In the genomic region with DNA sequence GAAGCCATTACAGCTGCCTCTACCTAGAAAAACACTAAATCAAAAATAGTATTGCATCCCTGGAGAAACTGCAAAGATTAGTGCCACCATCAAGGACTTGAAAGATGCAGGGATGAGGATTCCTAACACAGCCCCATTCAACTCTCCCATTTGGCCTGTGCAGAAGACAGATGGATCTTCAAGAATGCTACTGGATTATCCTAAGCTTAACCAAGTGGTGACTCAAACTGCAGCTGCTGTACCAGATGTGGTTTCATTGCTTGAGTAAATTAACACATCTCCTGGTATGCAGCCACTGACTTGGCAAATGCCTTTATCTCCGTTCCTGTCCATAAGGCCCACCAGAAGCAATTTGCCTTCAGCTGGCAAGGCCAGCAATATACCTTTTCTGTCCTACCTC, we compare ENCODE assay signal across 29 cellular contexts.
A peak's percentile ranks its signal among the peaks of the same experiment; 100 is the strongest.
DNase-seq lines count a peak whose midpoint lies in the region; ATAC-seq, FAIRE-seq and TF ChIP-seq lines count a peak whose summit lies in the region.
"Had no signal": no experiment of that assay in that cellular context is flagged by ENCODE, and none has a peak within 500 bp of the region (broad histone marks: within the 10 kb centered on the region; RNA-seq: fewer than 3 reads in every experiment).

No MANE protein-coding gene starts in this region.

- H3K4me1 ChIP-seq in astrocyte (ENCODE audit: insufficient read depth, low read length) = no peaks in the 10 kb centered on the region
- H3K4me1 ChIP-seq: foreskin keratinocyte, lower lobe of right lung, Peyer's patch, upper lobe of left lung had no signal

- no peaks in the 10 kb centered on the region for H3K27me3 Mint-ChIP-seq in astrocyte (ENCODE audit: low read depth, unreplicated experiment)
- H3K27me3 Mint-ChIP-seq: activated naive CD8-positive, alpha-beta T cell treated with anti-CD3 and anti-CD28 coated beads for 36 hours; brain had no signal

- peaks cover 12% of the 10 kb centered on the region for H3K9me3 ChIP-seq in astrocyte (ENCODE audit: insufficient read depth, low read depth, low read length)
- H3K9me3 ChIP-seq: neutrophil had no signal

- intact Hi-C loops in posterior cingulate gyrus (cut with DNase I) = no loop called here

- H3K36me3 ChIP-seq in astrocyte (ENCODE audit: insufficient read depth, low read length) = peaks cover 2% of the 10 kb centered on the region
- H3K36me3 ChIP-seq: lower lobe of right lung, neutrophil had no signal

- H2AFZ ChIP-seq in astrocyte (ENCODE audit: low read depth, low read length) = no peak overlapping the region
- H2AFZ ChIP-seq: GM23338 had no signal

- no peaks in the 10 kb centered on the region for H3K27me3 ChIP-seq in astrocyte (ENCODE audit: insufficient read depth, low read length)
- H3K27me3 ChIP-seq: foreskin keratinocyte, neutrophil, Peyer's patch, upper lobe of left lung had no signal

- H3K36me3 Mint-ChIP-seq in astrocyte (ENCODE audit: low read depth, unreplicated experiment) = peaks cover 12% of the 10 kb centered on the region

- no peak overlapping the region for H3K4me2 ChIP-seq in astrocyte (ENCODE audit: low read length)
- H3K4me2 ChIP-seq: GM23338 had no signal

- peaks cover 4% of the 10 kb centered on the region for H3K4me1 Mint-ChIP-seq in astrocyte (ENCODE audit: low read depth, unreplicated experiment)
- H3K4me1 Mint-ChIP-seq: activated naive CD8-positive, alpha-beta T cell treated with anti-CD3 and anti-CD28 coated beads for 36 hours; brain; GM23338 had no signal

- no peak for ATAC-seq in stimulated activated naive CD8-positive, alpha-beta T cell treated with anti-CD3 and anti-CD28 coated beads, Interleukin-15, Interleukin-2, amounts not matched to agents 100 U/mL and 50 U/mL, for 24 hours
- ATAC-seq: foreskin keratinocyte, GM23338, lower lobe of right lung had no signal

- H3K4me3 ChIP-seq in AG04449 (ENCODE audit: low read depth, low read length) (no peak overlapping the region), astrocyte (ENCODE audit: insufficient read depth, low read depth, low read length) (no peak overlapping the region)
- H3K4me3 ChIP-seq: GM23338, lower lobe of right lung, Peyer's patch, SK-N-MC, upper lobe of left lung had no signal

- H4K20me1 ChIP-seq in astrocyte (ENCODE audit: insufficient read depth, low read length) = no peaks in the 10 kb centered on the region

- H3K79me2 ChIP-seq in astrocyte (ENCODE audit: insufficient read depth, low read length) = no peaks in the 10 kb centered on the region

- DNase-seq in AG04449 (ENCODE audit: low read depth, low spot score) = peak; percentile 7
- peak; percentile 20 for DNase-seq in HS-27A (ENCODE audit: low read depth)
- DNase-seq in astrocyte (ENCODE audit: low read depth) = peak; percentile 39
- DNase-seq in glomerular visceral epithelial cell (ENCODE audit: extremely low spot score) = peak; percentile 59
- DNase-seq in NCI-H1417 treated with DMSO at 0.1 percent for 48 hours (lab: John Stamatoyannopoulos, UW) = no peak
- DNase-seq in posterior cingulate gyrus = no peak
- no peak for DNase-seq in SKM-1 treated with dmso at 0.1 percent for 144 hours (lab: John Stamatoyannopoulos, UW; ENCODE audit: unreplicated experiment)
- DNase-seq in stimulated activated naive CD8-positive, alpha-beta T cell treated with anti-CD3 and anti-CD28 coated beads, Interleukin-15, Interleukin-2, amounts not matched to agents 100 U/mL and 50 U/mL, for 24 hours = no peak
- DNase-seq: activated naive CD8-positive, alpha-beta T cell treated with anti-CD3 and anti-CD28 coated beads for 36 hours; cortex of kidney; hippocampal formation; KBM-7; lower lobe of right lung; NCI-H187 treated with DMSO at 0.1 percent for 48 hours; Peyer's patch; T1000; upper lobe of left lung had no signal

- no peak overlapping the region for H3K27ac Mint-ChIP-seq in astrocyte (ENCODE audit: unreplicated experiment)
- H3K27ac Mint-ChIP-seq: activated naive CD8-positive, alpha-beta T cell treated with anti-CD3 and anti-CD28 coated beads for 36 hours; activated T-helper 1 cell treated with anti-CD3 and anti-CD28 coated beads, Interleukin-12 subunit alpha, Interleukin-12 subunit beta, Interleukin-2, Interleukin-4 antibody, amounts not matched to agents 30 ng/mL and 10 ng/mL and 1 ng/mL, durations not matched to agents 14 hours and 24 hours and 36 hours; brain; GM23338 had no signal

- FAIRE-seq in astrocyte (lab: Jason Lieb, UNC) = no peak
- FAIRE-seq: A204.1, D721Med, G401.6, GM19239, keratinocyte had no signal

- H3K9ac ChIP-seq in astrocyte (ENCODE audit: low read length) = no peak overlapping the region

- peaks cover 8% of the 10 kb centered on the region for H3K9me3 Mint-ChIP-seq in astrocyte (ENCODE audit: unreplicated experiment)

- POLR2A ChIA-PET in AG04449 (lab: Yijun Ruan, JAX) = no interaction called here

- TF ChIP-seq CTCF in AG04449 (IDR thresholded peaks at IDR 0.05; ENCODE audit: insufficient read depth, low read length, missing control alignments) = no peak
- TF ChIP-seq CTCF in astrocyte (IDR thresholded peaks at IDR 0.05; ENCODE audit: insufficient read depth, low read depth, low read length) = no peak

- no peak overlapping the region for H3K27ac ChIP-seq in astrocyte (ENCODE audit: low read depth, low read length)
- H3K27ac ChIP-seq: C4-2B, foreskin keratinocyte, lower lobe of right lung, neutrophil, Peyer's patch, SK-N-MC, upper lobe of left lung had no signal

- H3K4me3 Mint-ChIP-seq in astrocyte (ENCODE audit: unreplicated experiment) = no peak overlapping the region
- H3K4me3 Mint-ChIP-seq: activated naive CD8-positive, alpha-beta T cell treated with anti-CD3 and anti-CD28 coated beads for 36 hours; activated T-helper 1 cell treated with anti-CD3 and anti-CD28 coated beads, Interleukin-12 subunit alpha, Interleukin-12 subunit beta, Interleukin-2, Interleukin-4 antibody, amounts not matched to agents 30 ng/mL and 10 ng/mL and 1 ng/mL, durations not matched to agents 14 hours and 24 hours and 36 hours; brain; GM23338 had no signal

- CTCF ChIA-PET in AG04449 (lab: Yijun Ruan, JAX) = interaction anchor here (1.2 to 1.6 kb wide), 2 partner anchors 162 to 184 kb away, joined by 3 to 4 read pairs; no protein-coding TSS in a partner anchor

Comparison
In these comparisons a context has a peak if more than half of its experiments do, and no peak if none do; other contexts are left out.
1. DNase-seq: peak in AG04449 (single experiment), HS-27A (single experiment), astrocyte (single experiment) and glomerular visceral epithelial cell (single experiment); none in NCI-H1417 treated with DMSO at 0.1 percent for 48 hours (single experiment), posterior cingulate gyrus (0 of 10), SKM-1 treated with dmso at 0.1 percent for 144 hours (single experiment) and stimulated activated naive CD8-positive, alpha-beta T cell treated with anti-CD3 and anti-CD28 coated beads, Interleukin-15, Interleukin-2, amounts not matched to agents 100 U/mL and 50 U/mL, for 24 hours (single experiment).